In genomic region chr16:4734730-4735575, GRCh38 we compare ENCODE assay signal across 8 cellular contexts. TPM values are rescaled to one million over a fixed set of nuclear protein-coding genes. Genes with fewer than 3 reads are reported as not detected.
DNase-seq lines count a peak whose midpoint lies in the region; ATAC-seq, FAIRE-seq and TF ChIP-seq lines count a peak whose summit lies in the region.

No MANE protein-coding gene starts in this region.

- no peaks in the 10 kb centered on the region for H3K9me3 ChIP-seq in astrocyte (ENCODE audit: insufficient read depth, low read depth, low read length)

- H3K4me3 ChIP-seq in astrocyte (ENCODE audit: insufficient read depth, low read depth, low read length), result peak overlapping the region; percentile 93

- peak; percentile 96 for DNase-seq in GM13976 (ENCODE audit: low spot score)
- DNase-seq in NCI-H1105 (lab: John Stamatoyannopoulos, UW), result peak; percentile 74
- peak; percentile 92 for DNase-seq in T-helper 22 cell (ENCODE audit: low read depth)
- peak; percentile 53 for DNase-seq in astrocyte (ENCODE audit: low read depth)
- peak; percentile 52 to 71 for DNase-seq in hippocampal formation (lab: John Stamatoyannopoulos, UW)
- DNase-seq in retina, result peak; percentile 88
- DNase-seq in cerebellar nuclear complex (lab: John Stamatoyannopoulos, UW), result no peak

- peaks cover 2% of the 10 kb centered on the region for H3K36me3 Mint-ChIP-seq in astrocyte (ENCODE audit: low read depth, unreplicated experiment)

- H3K9ac ChIP-seq in astrocyte (ENCODE audit: low read length), result peak overlapping the region; percentile 90

- H3K4me2 ChIP-seq in astrocyte (ENCODE audit: low read length), result peak overlapping the region; percentile 100

- in situ Hi-C loops in GM13976 (cut with MboI; ENCODE audit: low sequenced_read_pairs, unreplicated experiment), result no loop called here

- no peaks in the 10 kb centered on the region for H3K9me3 Mint-ChIP-seq in astrocyte (ENCODE audit: unreplicated experiment)

- H3K36me3 ChIP-seq in astrocyte (ENCODE audit: insufficient read depth, low read length), result peaks cover 4% of the 10 kb centered on the region

- peak overlapping the region; percentile 75 for H3K27ac ChIP-seq in astrocyte (ENCODE audit: low read depth, low read length)

- peaks cover 3% of the 10 kb centered on the region for H4K20me1 ChIP-seq in astrocyte (ENCODE audit: insufficient read depth, low read length)

- peak overlapping the region; percentile 91 for H3K4me3 Mint-ChIP-seq in astrocyte (ENCODE audit: unreplicated experiment)

- peaks cover 5% of the 10 kb centered on the region for H3K4me1 Mint-ChIP-seq in astrocyte (ENCODE audit: low read depth, unreplicated experiment)

- TF ChIP-seq CTCF in GM13976 (IDR thresholded peaks at IDR 0.05; ENCODE audit: borderline replicate concordance, control extremely low read depth, extremely low read depth, insufficient read depth, missing control alignments) (no peak), astrocyte (IDR thresholded peaks at IDR 0.05; ENCODE audit: insufficient read depth, low read depth, low read length) (no peak)

- peaks cover 31% of the 10 kb centered on the region for H3K79me2 ChIP-seq in astrocyte (ENCODE audit: insufficient read depth, low read length)

- peak overlapping the region; percentile 80 for H3K27ac Mint-ChIP-seq in astrocyte (ENCODE audit: unreplicated experiment)

- H3K27me3 ChIP-seq in astrocyte (ENCODE audit: insufficient read depth, low read length), result no peaks in the 10 kb centered on the region

- peaks cover 9% of the 10 kb centered on the region for H3K4me1 ChIP-seq in astrocyte (ENCODE audit: insufficient read depth, low read length)

- no peak for FAIRE-seq in astrocyte (lab: Jason Lieb, UNC)

- peaks cover 5% of the 10 kb centered on the region for H3K27me3 Mint-ChIP-seq in astrocyte (ENCODE audit: low read depth, unreplicated experiment)

- ATAC-seq in HG02623 (IDR thresholded peaks at IDR 0.05; ENCODE audit: unreplicated experiment), result peak; percentile 42

- peak overlapping the region; percentile 99 for H2AFZ ChIP-seq in astrocyte (ENCODE audit: low read depth, low read length)

RNA-seq across cellular contexts. Expression of gene DNAAF8, which starts 0.6 kb away (rescaled TPM):
- 2.7 and 2.9 TPM in 2 replicates for total RNA-seq in astrocyte

RNA-seq across cellular contexts. Expression of gene ANKS3, which starts 0.9 kb away (rescaled TPM):
- 23.7 and 27.2 TPM in 2 replicates for total RNA-seq in astrocyte

RNA-seq across cellular contexts. Expression of gene ZNF500, which starts 32.0 kb away (rescaled TPM):
- 12.2 and 14.6 TPM in 2 replicates for total RNA-seq in astrocyte

RNA-seq across cellular contexts. Expression of gene NUDT16L1, which starts 41.6 kb away (rescaled TPM):
- 42.2 and 43.6 TPM in 2 replicates for total RNA-seq in astrocyte

RNA-seq across cellular contexts. Expression of gene SEPTIN12, which starts 53.2 kb away (rescaled TPM):
- total RNA-seq in astrocyte, result 4.4 and 5.9 TPM in 2 replicates

Comparison
In these comparisons a context has a peak if more than half of its experiments do, and no peak if none do; other contexts are left out.
1. DNase-seq: peak in GM13976 (single experiment), NCI-H1105 (single experiment), T-helper 22 cell (single experiment), astrocyte (single experiment), hippocampal formation (2 of 2) and retina (single experiment); none in cerebellar nuclear complex (0 of 2).